Comparison of ENCODE assay signal across 1 cellular context in the genomic region with DNA sequence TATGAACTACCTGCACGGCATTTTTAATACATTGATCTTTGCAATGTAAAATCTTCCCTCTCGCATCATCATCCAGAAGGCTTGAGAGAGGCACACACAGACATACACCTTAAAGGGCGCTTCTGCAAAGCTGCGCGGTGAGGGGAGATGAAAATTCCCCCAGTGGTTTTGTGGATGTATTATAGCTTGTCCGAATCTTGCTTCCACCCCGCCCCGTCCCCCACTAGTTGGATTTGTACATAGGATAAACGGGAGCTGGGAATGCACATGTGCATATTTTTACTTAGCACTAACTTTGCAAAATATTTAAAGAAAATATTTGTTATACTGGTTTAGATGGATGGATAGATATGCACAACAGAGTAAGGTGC.
TF ChIP-seq lines count a peak whose summit lies in the region.

No MANE protein-coding gene starts in this region.

TF ChIP-seq in HepG2, 621 proteins besides CTCF, POLR2A, EP300 and RAD21:
- TF ChIP-seq KAT2B (IDR thresholded peaks at IDR 0.05; ENCODE audit: borderline replicate concordance, low read depth, low read length), result no peak
- TF ChIP-seq, protein P1, sequence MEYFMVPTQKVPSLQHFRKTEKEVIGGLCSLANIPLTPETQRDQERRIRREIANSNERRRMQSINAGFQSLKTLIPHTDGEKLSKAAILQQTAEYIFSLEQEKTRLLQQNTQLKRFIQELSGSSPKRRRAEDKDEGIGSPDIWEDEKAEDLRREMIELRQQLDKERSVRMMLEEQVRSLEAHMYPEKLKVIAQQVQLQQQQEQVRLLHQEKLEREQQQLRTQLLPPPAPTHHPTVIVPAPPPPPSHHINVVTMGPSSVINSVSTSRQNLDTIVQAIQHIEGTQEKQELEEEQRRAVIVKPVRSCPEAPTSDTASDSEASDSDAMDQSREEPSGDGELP (IDR thresholded peaks at IDR 0.05; ENCODE audit: borderline replicate concordance, low read depth), result no peak
- TF ChIP-seq ZNF326 (CRISPR knock-in tag; IDR thresholded peaks at IDR 0.05; ENCODE audit: borderline replicate concordance), result no peak
- TF ChIP-seq ZNF652 (CRISPR knock-in tag; IDR thresholded peaks at IDR 0.05; ENCODE audit: borderline replicate concordance, low read depth), result no peak
- TF ChIP-seq GABPA (IDR thresholded peaks at IDR 0.05; ENCODE audit: low read depth, low read length), result no peak
- no peak for TF ChIP-seq GABPA (CRISPR knock-in tag; IDR thresholded peaks at IDR 0.05; ENCODE audit: low read depth)
- no peak for TF ChIP-seq ZNF343 (CRISPR knock-in tag; IDR thresholded peaks at IDR 0.05)
- TF ChIP-seq ZNF547 (CRISPR knock-in tag; IDR thresholded peaks at IDR 0.05), result no peak
- no peak for TF ChIP-seq ATF2 (CRISPR knock-in tag; IDR thresholded peaks at IDR 0.05)
- TF ChIP-seq FLYWCH1 (CRISPR knock-in tag; IDR thresholded peaks at IDR 0.05), result no peak
- no peak for TF ChIP-seq SMAD1 (CRISPR knock-in tag; IDR thresholded peaks at IDR 0.05; ENCODE audit: borderline replicate concordance, low read depth)
- no peak for TF ChIP-seq MTA3 (CRISPR knock-in tag; IDR thresholded peaks at IDR 0.05)
- no peak for TF ChIP-seq SOX6 (IDR thresholded peaks at IDR 0.05)
- TF ChIP-seq SOX6 (CRISPR knock-in tag; IDR thresholded peaks at IDR 0.05), result no peak
- no peak for TF ChIP-seq ZNF772 (CRISPR knock-in tag; IDR thresholded peaks at IDR 0.05)
- no peak for TF ChIP-seq HDAC2 (CRISPR knock-in tag; IDR thresholded peaks at IDR 0.05)
- TF ChIP-seq SUZ12 (IDR thresholded peaks at IDR 0.05; ENCODE audit: low read depth, low read length), result no peak
- TF ChIP-seq, protein P2, sequence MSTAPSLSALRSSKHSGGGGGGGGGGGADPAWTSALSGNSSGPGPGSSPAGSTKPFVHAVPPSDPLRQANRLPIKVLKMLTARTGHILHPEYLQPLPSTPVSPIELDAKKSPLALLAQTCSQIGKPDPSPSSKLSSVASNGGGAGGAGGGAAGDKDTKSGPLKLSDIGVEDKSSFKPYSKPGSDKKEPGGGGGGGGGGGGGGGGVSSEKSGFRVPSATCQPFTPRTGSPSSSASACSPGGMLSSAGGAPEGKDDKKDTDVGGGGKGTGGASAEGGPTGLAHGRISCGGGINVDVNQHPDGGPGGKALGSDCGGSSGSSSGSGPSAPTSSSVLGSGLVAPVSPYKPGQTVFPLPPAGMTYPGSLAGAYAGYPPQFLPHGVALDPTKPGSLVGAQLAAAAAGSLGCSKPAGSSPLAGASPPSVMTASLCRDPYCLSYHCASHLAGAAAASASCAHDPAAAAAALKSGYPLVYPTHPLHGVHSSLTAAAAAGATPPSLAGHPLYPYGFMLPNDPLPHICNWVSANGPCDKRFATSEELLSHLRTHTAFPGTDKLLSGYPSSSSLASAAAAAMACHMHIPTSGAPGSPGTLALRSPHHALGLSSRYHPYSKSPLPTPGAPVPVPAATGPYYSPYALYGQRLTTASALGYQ (CRISPR knock-in tag; IDR thresholded peaks at IDR 0.05), result no peak
- no peak for TF ChIP-seq PRMT3 (CRISPR knock-in tag; IDR thresholded peaks at IDR 0.05; ENCODE audit: borderline replicate concordance, low read depth)
- no peak for TF ChIP-seq ARID3A (IDR thresholded peaks at IDR 0.05; ENCODE audit: low read depth, low read length)
